Comparison of ENCODE assay signal across 16 cellular contexts in the genomic region with DNA sequence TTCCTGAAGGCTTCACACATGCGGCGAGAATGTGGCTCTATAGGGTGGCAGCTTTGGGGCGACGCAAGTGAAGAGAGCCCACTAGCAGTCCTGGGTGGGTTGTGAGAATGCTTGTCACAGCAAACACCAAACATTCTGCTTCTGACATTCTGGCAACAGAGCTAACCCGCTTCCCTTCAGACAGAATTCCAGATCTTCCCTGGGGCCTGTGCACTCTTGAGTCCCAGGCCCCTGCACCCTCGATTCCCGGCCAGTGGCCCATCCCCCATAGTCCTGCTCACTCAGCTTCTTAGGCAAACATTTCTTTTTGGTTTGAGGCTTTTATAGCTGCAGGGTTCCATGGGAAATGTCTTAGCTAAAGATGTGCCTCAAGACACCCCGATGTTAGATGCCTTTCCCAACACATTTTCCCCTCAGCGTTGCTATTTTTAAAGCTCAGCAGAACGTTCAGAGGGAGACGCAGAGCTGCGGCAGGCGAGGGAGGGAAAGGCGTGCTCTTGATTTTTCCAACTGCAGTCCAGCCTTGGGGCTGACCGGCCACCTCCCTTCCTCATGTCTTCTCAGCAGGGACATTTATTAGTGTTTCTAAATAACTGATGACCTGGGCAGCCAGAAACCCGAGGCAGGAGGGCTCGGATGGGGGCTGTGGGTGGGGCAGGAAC. TPM values are rescaled to one million over a fixed set of nuclear protein-coding genes. Genes with fewer than 3 reads are reported as not detected.
A peak's percentile ranks its signal among the peaks of the same experiment; 100 is the strongest.
DNase-seq lines count a peak whose midpoint lies in the region; ATAC-seq and TF ChIP-seq lines count a peak whose summit lies in the region.
"Had no signal": no experiment of that assay in that cellular context is flagged by ENCODE, and none has a peak within 500 bp of the region (broad histone marks: within the 10 kb centered on the region; RNA-seq: fewer than 3 reads in every experiment).

No MANE protein-coding gene starts in this region.

- WGBS in heart right ventricle, 2 donors: 35 to 42% methylated on average over 17 of the region's 17 CpGs
- WGBS in tibial nerve, 2 donors: 43 to 46% methylated on average over 17 of the region's 17 CpGs
- WGBS in testis, 2 donors: 68 to 69% methylated on average over 17 of the region's 17 CpGs

- peaks cover 8% of the 10 kb centered on the region; the same call in 1 of the 2 replicates for H3K9me3 Mint-ChIP-seq in HFFc6

- ATAC-seq in heart right ventricle: peak; percentile 23 to 77 (median 62)

- H3K27me3 ChIP-seq in heart right ventricle: no peaks in the 10 kb centered on the region
- H3K27me3 ChIP-seq in tibial nerve: no peaks in the 10 kb centered on the region
- H3K27me3 ChIP-seq in testis: no peaks in the 10 kb centered on the region
- H3K27me3 ChIP-seq: BLaER1 had no signal

- no peak for TF ChIP-seq POLR2A in tibial nerve (IDR thresholded peaks at IDR 0.05)
- TF ChIP-seq POLR2A in testis (IDR thresholded peaks at IDR 0.05): no peak

- H3K4me3 Mint-ChIP-seq in HFFc6: no peak overlapping the region
- H3K4me3 Mint-ChIP-seq: activated naive CD8-positive, alpha-beta T cell treated with anti-CD3 and anti-CD28 coated beads for 36 hours had no signal

- no peak overlapping the region for H3K27ac Mint-ChIP-seq in HFFc6
- H3K27ac Mint-ChIP-seq: activated naive CD8-positive, alpha-beta T cell treated with anti-CD3 and anti-CD28 coated beads for 36 hours had no signal

- H3K36me3 Mint-ChIP-seq in HFFc6 (ENCODE audit: low read depth): peaks cover 38% of the 10 kb centered on the region
- H3K36me3 Mint-ChIP-seq: activated naive CD8-positive, alpha-beta T cell treated with anti-CD3 and anti-CD28 coated beads for 36 hours had no signal

- H3K4me1 ChIP-seq in heart right ventricle: peaks cover 11 to 87% (median 58%) of the 10 kb centered on the region in 9 donors
- H3K4me1 ChIP-seq in tibial nerve: peaks cover 0 to 55% (median 8%) of the 10 kb centered on the region in 4 donors
- H3K4me1 ChIP-seq in testis: peaks cover 10% of the 10 kb centered on the region

- H3K4me1 Mint-ChIP-seq in HFFc6 (ENCODE audit: low read depth): peaks cover 18% of the 10 kb centered on the region
- H3K4me1 Mint-ChIP-seq: activated naive CD8-positive, alpha-beta T cell treated with anti-CD3 and anti-CD28 coated beads for 36 hours had no signal

- peaks cover 0 to 8% (median 0%) of the 10 kb centered on the region in 11 donors for H3K9me3 ChIP-seq in heart right ventricle
- no peaks in the 10 kb centered on the region for H3K9me3 ChIP-seq in tibial nerve
- no peaks in the 10 kb centered on the region for H3K9me3 ChIP-seq in testis

- intact Hi-C loops in heart right ventricle (cut with DNase I) (no loop called here), testis (cut with DNase I; ENCODE audit: low total_unique reads) (no loop called here)

- H3K27me3 Mint-ChIP-seq in HFFc6 (ENCODE audit: insufficient read depth): peaks cover under 1% of the 10 kb centered on the region; the same call in 1 of the 2 replicates

- peak overlapping the region; percentile 19 to 99 (median 77) for H3K27ac ChIP-seq in heart right ventricle
- peak overlapping the region in 3 of 4 donors; percentile 9 to 74 (median 74) for H3K27ac ChIP-seq in tibial nerve
- H3K27ac ChIP-seq in testis: no peak overlapping the region
- H3K27ac ChIP-seq: 22Rv1, BLaER1, epithelial cell of prostate had no signal

- H3K36me3 ChIP-seq in heart right ventricle (peaks cover 0 to 62% (median 4%) of the 10 kb centered on the region in 9 donors), tibial nerve (peaks cover 0 to 24% (median 0%) of the 10 kb centered on the region in 3 donors), testis (ENCODE audit: low read depth, missing control alignments) (no peaks in the 10 kb centered on the region)
- H3K36me3 ChIP-seq: BLaER1 had no signal

- peak in 1 of 2 donors; percentile 25 for TF ChIP-seq EP300 in tibial nerve (IDR thresholded peaks at IDR 0.05)

- H3K4me3 ChIP-seq in heart right ventricle (no peak overlapping the region), tibial nerve (no peak overlapping the region), testis (no peak overlapping the region)
- H3K4me3 ChIP-seq: BLaER1 had no signal

- DNase-seq in NCI-H1417 (lab: John Stamatoyannopoulos, UW): peak in 2 of 3 experiments; percentile 52 to 65
- no peak for DNase-seq in NCI-H1417 treated with DMSO at 0.1 percent for 48 hours (lab: John Stamatoyannopoulos, UW)
- peak in 1 of 2 donors; percentile 60 for DNase-seq in heart right ventricle
- DNase-seq in occipital lobe (lab: John Stamatoyannopoulos, UW): peak; percentile 25
- DNase-seq in tibial nerve (ENCODE audit: low spot score in 2 of 2): no peak
- DNase-seq in HFFc6: no peak
- DNase-seq in testis: no peak
- DNase-seq in C1 segment of cervical spinal cord (lab: John Stamatoyannopoulos, UW): no peak
- DNase-seq: activated CD4-positive, alpha-beta T cell treated with anti-CD3 and anti-CD28 coated beads, Interleukin-2, amount 50 U/mL, for 1 hour; activated naive CD8-positive, alpha-beta T cell treated with anti-CD3 and anti-CD28 coated beads for 36 hours; activated T-cell treated with anti-CD3 and anti-CD28 coated beads, Interleukin-2, amount 50 U/mL, for 1 hour; NCI-H1694; NCI-H446 treated with DMSO at 0.1 percent for 48 hours had no signal

- no peak for TF ChIP-seq CTCF in heart right ventricle (IDR thresholded peaks at IDR 0.05)
- no peak for TF ChIP-seq CTCF in tibial nerve (IDR thresholded peaks at IDR 0.05)
- TF ChIP-seq CTCF in HFFc6 (IDR thresholded peaks at IDR 0.05): no peak
- TF ChIP-seq CTCF in testis (IDR thresholded peaks at IDR 0.05): no peak

RNA-seq across cellular contexts. Expression of gene ABTB1, which starts 35.2 kb away (rescaled TPM):
- total RNA-seq in heart right ventricle (10 to 100 TPM; 19.6 to 47.9 (median 23.9) TPM), occipital lobe (4.7 TPM), tibial nerve (100 to 1,000 TPM in 3 of 4 donors, 10 to 100 TPM in 1; 86.4 to 134 (median 121) TPM), testis (10 to 100 TPM; 28.7 to 39.1 TPM)
- polyA plus RNA-seq in heart right ventricle (10 to 100 TPM; 36.0 to 56.3 TPM), testis (ENCODE audit: insufficient read depth, low read depth, low replicate concordance) (16.7 TPM)
- 10 to 100 TPM in 4 of 6 experiments, 1 to 10 TPM in 2; 9.5 to 14.0 (median 11.5) TPM for total RNA-seq in HFFc6 (2021; fragmentation: NEBNext Ultra II Directional; extraction: Animal tissue kit (Norgen Biotek cat#: 25700))

Comparison
In these comparisons a context has a peak if more than half of its experiments do, and no peak if none do; other contexts are left out.
1. DNase-seq: peak in NCI-H1417 (2 of 3) and occipital lobe (single experiment); none in NCI-H1417 treated with DMSO at 0.1 percent for 48 hours (single experiment), tibial nerve (0 of 2), HFFc6 (single experiment), testis (single experiment) and C1 segment of cervical spinal cord (0 of 14).
2. H3K27ac ChIP-seq: peak in heart right ventricle (10 of 10) and tibial nerve (3 of 4); none in testis (0 of 2).